In the genomic region with DNA sequence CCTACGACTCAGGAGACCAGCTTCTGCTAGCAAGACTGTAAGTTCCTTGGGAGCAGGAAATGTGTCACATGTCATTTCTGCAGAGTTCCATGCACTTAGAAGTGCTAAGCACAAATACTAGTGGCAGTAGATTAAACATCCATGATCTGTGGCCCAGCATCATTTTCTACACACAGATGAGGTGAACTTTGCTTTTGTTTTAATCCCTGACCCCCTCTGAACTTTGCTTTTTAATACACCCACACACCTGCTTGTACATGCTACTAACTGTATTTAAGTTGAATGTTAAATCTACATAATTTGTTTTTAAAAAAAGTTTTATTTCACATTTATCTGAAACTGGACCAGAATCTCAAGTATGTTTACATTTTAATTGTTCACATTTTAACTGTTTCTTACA, we compare ENCODE assay signal across 6 cellular contexts.
"Had no signal": no experiment of that assay in that cellular context is flagged by ENCODE, and none has a peak within 500 bp of the region (broad histone marks: within the 10 kb centered on the region; RNA-seq: fewer than 3 reads in every experiment).

No MANE protein-coding gene starts in this region.

- FAIRE-seq: G401.6, GM12878, GM18507, GM19239 had no signal

- ATAC-seq: GM12878 had no signal

- DNase-seq: GDM1, GF-D8 had no signal
